In the genomic region with DNA sequence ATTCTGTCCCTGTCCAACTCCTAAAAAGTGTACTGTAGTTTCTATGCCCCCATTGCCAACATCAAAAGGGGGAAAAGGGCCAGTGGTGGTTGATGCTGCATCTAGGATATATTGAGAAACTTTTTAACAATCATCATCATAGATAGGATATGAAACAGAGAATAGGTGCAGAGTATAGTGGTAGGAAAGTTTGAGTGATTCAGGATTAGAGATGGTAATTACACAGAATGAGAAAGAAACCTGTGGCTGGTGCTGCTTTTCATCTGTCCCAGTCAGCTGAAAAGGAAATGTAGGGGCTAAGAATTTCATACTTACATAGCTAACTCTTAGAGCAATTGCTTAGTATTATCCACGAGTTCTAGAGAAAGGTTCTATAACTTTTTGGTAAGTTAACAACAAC, we compare ENCODE assay signal across 26 cellular contexts.
DNase-seq lines count a peak whose midpoint lies in the region; ATAC-seq and TF ChIP-seq lines count a peak whose summit lies in the region.
"Had no signal": no experiment of that assay in that cellular context is flagged by ENCODE, and none has a peak within 500 bp of the region (broad histone marks: within the 10 kb centered on the region; RNA-seq: fewer than 3 reads in every experiment).

No MANE protein-coding gene starts in this region.

- peak; percentile 76 for ATAC-seq in GM19351 (IDR thresholded peaks at IDR 0.05; ENCODE audit: unreplicated experiment)
- peak; percentile 83 for ATAC-seq in HG02870 (IDR thresholded peaks at IDR 0.05; ENCODE audit: unreplicated experiment)
- no peak for ATAC-seq in GM19452 (IDR thresholded peaks at IDR 0.05; ENCODE audit: unreplicated experiment)
- ATAC-seq: T-helper 17 cell had no signal

- peaks cover 14% of the 10 kb centered on the region for H3K4me1 Mint-ChIP-seq in activated T-helper 2 cell treated with anti-CD3 and anti-CD28 coated beads, Interferon-gamma antibody, Interleukin-2, Interleukin-4, amounts not matched to agents 10 μg/mL and 5 μg/mL and 100 μg/mL, durations not matched to agents 14 hours and 24 hours and 36 hours (ENCODE audit: low read depth)
- no peaks in the 10 kb centered on the region for H3K4me1 Mint-ChIP-seq in HFFc6 (ENCODE audit: low read depth)
- H3K4me1 Mint-ChIP-seq: B cell, memory B cell, T-helper 17 cell had no signal

- TF ChIP-seq CTCF in HFFc6 (IDR thresholded peaks at IDR 0.05) = no peak

- no peak overlapping the region for H3K4me3 Mint-ChIP-seq in activated T-helper 2 cell treated with anti-CD3 and anti-CD28 coated beads, Interferon-gamma antibody, Interleukin-2, Interleukin-4, amounts not matched to agents 10 μg/mL and 5 μg/mL and 100 μg/mL, durations not matched to agents 14 hours and 24 hours and 36 hours (ENCODE audit: low read depth)
- H3K4me3 Mint-ChIP-seq in HFFc6 = no peak overlapping the region
- H3K4me3 Mint-ChIP-seq: B cell, memory B cell, T-helper 17 cell had no signal

- peak overlapping the region; percentile 5 for H3K27ac Mint-ChIP-seq in activated T-helper 2 cell treated with anti-CD3 and anti-CD28 coated beads, Interferon-gamma antibody, Interleukin-2, Interleukin-4, amounts not matched to agents 10 μg/mL and 5 μg/mL and 100 μg/mL, durations not matched to agents 14 hours and 24 hours and 36 hours
- H3K27ac Mint-ChIP-seq in HFFc6 = no peak overlapping the region
- H3K27ac Mint-ChIP-seq: B cell, memory B cell, T-helper 17 cell had no signal

- H3K9me3 Mint-ChIP-seq in activated T-helper 2 cell treated with anti-CD3 and anti-CD28 coated beads, Interferon-gamma antibody, Interleukin-2, Interleukin-4, amounts not matched to agents 10 μg/mL and 5 μg/mL and 100 μg/mL, durations not matched to agents 14 hours and 24 hours and 36 hours = no peaks in the 10 kb centered on the region
- H3K9me3 Mint-ChIP-seq in HFFc6 = no peaks in the 10 kb centered on the region
- H3K9me3 Mint-ChIP-seq: memory B cell had no signal

- intact Hi-C loops in activated T-helper 2 cell treated with anti-CD3 and anti-CD28 coated beads, Interferon-gamma antibody, Interleukin-2, Interleukin-4, amounts not matched to agents 10 μg/mL and 5 μg/mL and 100 μg/mL, durations not matched to agents 14 hours and 24 hours and 36 hours (cut with micrococcal nuclease) = loop anchor here (1.0 to 2.0 kb wide), 2 partner anchors 11 to 18 kb away; no protein-coding TSS in a partner anchor

- H3K36me3 Mint-ChIP-seq in activated T-helper 2 cell treated with anti-CD3 and anti-CD28 coated beads, Interferon-gamma antibody, Interleukin-2, Interleukin-4, amounts not matched to agents 10 μg/mL and 5 μg/mL and 100 μg/mL, durations not matched to agents 14 hours and 24 hours and 36 hours (ENCODE audit: low read depth) = no peaks in the 10 kb centered on the region
- no peaks in the 10 kb centered on the region for H3K36me3 Mint-ChIP-seq in HFFc6 (ENCODE audit: low read depth)
- H3K36me3 Mint-ChIP-seq: memory B cell had no signal

- H3K27me3 Mint-ChIP-seq in activated T-helper 2 cell treated with anti-CD3 and anti-CD28 coated beads, Interferon-gamma antibody, Interleukin-2, Interleukin-4, amounts not matched to agents 10 μg/mL and 5 μg/mL and 100 μg/mL, durations not matched to agents 14 hours and 24 hours and 36 hours (ENCODE audit: low read depth) = no peaks in the 10 kb centered on the region
- peaks cover 4% of the 10 kb centered on the region; the same call in 1 of the 2 replicates for H3K27me3 Mint-ChIP-seq in HFFc6 (ENCODE audit: insufficient read depth)
- H3K27me3 Mint-ChIP-seq: B cell, T-helper 17 cell had no signal

- DNase-seq in activated CD4-positive, alpha-beta T cell treated with anti-CD3 and anti-CD28 coated beads for 48 hours = peak; percentile 24
- no peak for DNase-seq in activated CD4-positive, alpha-beta T cell treated with anti-CD3 and anti-CD28 coated beads, Interleukin-2, amount 50 U/mL, for 1 hour
- no peak for DNase-seq in activated T-helper 2 cell treated with anti-CD3 and anti-CD28 coated beads, Interferon-gamma antibody, Interleukin-2, Interleukin-4, amounts not matched to agents 10 μg/mL and 5 μg/mL and 100 μg/mL, durations not matched to agents 14 hours and 24 hours and 36 hours (ENCODE audit: low spot score)
- DNase-seq in HFFc6 (no peak), NCI-H226 (no peak)
- DNase-seq: activated CD8-positive, alpha-beta memory T cell treated with anti-CD3 and anti-CD28 coated beads for 24 hours; activated gamma-delta T cell; anterior cingulate cortex; dermis blood vessel endothelial cell; DND-41; HCEC 1CT; Karpas-422; NCI-H1105; NCI-H2081; NCI-H510A treated with DMSO at 0.1 percent for 48 hours; nucleus accumbens; Peyer's patch; small intestine; stimulated activated CD4-positive, alpha-beta T cell treated with anti-CD3 and anti-CD28 coated beads, Interleukin-4, amount 100 ng/mL, for 4 hours; substantia nigra; T-helper 17 cell had no signal
